In the genomic region with DNA sequence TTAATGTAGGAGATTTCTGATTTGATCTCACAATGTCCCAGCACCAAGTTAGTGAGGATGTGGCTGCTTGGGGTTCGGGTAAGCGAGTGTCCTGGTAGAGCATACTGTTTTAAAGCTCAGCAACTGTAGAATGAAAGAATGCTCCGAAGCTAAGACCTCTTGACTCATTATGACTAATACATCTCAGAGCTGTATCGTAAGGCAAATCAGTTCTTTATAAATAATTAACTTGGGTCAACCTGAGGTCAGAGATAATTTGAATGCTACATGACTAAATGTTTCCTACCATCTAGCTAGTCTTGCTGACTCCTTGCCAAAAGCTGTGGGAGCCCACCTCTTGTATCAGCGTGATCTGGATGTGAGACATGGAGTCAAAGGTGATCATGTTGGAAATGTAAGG, we compare ENCODE assay signal across 10 cellular contexts.
DNase-seq lines count a peak whose midpoint lies in the region; ATAC-seq, FAIRE-seq and TF ChIP-seq lines count a peak whose summit lies in the region.
"Had no signal": no experiment of that assay in that cellular context is flagged by ENCODE, and none has a peak within 500 bp of the region (broad histone marks: within the 10 kb centered on the region; RNA-seq: fewer than 3 reads in every experiment).

No MANE protein-coding gene starts in this region.

- H3K4me1 ChIP-seq in ACC112 (ENCODE audit: control insufficient read depth, insufficient read depth, low read length, unreplicated experiment): peaks cover 21% of the 10 kb centered on the region

- no peaks in the 10 kb centered on the region for H3K27me3 ChIP-seq in ACC112 (ENCODE audit: insufficient read depth, low read length)

- peak overlapping the region; percentile 50 for H3K4me3 ChIP-seq in ACC112 (ENCODE audit: low read depth, low read length)

- peak overlapping the region; percentile 85 for H3K27ac ChIP-seq in ACC112 (ENCODE audit: low read depth, low read length)

- TF ChIP-seq CTCF in endothelial cell (IDR thresholded peaks at IDR 0.05; ENCODE audit: unreplicated experiment): no peak

- no peak overlapping the region for H3K4me3 Mint-ChIP-seq in endothelial cell (ENCODE audit: unreplicated experiment)
- no peak overlapping the region for H3K4me3 Mint-ChIP-seq in T-cell
- H3K4me3 Mint-ChIP-seq: nephron had no signal

- no peaks in the 10 kb centered on the region for H3K36me3 ChIP-seq in ACC112 (ENCODE audit: insufficient read depth, low read length)

- CTCF ChIA-PET in T-cell (lab: Charles Lee): no interaction called here

- H3K36me3 Mint-ChIP-seq in endothelial cell (ENCODE audit: low read depth, unreplicated experiment) (no peaks in the 10 kb centered on the region), T-cell (no peaks in the 10 kb centered on the region)

- no peak overlapping the region for H3K27ac Mint-ChIP-seq in endothelial cell (ENCODE audit: unreplicated experiment)
- H3K27ac Mint-ChIP-seq in T-cell: no peak overlapping the region
- H3K27ac Mint-ChIP-seq: nephron had no signal

- POLR2A ChIA-PET in T-cell (lab: Charles Lee): no interaction called here

- H3K27me3 Mint-ChIP-seq in endothelial cell (ENCODE audit: unreplicated experiment) (no peaks in the 10 kb centered on the region), T-cell (peaks cover 0 to 3% of the 10 kb centered on the region in 2 donors)

- H3K9me3 Mint-ChIP-seq in endothelial cell (ENCODE audit: unreplicated experiment) (no peaks in the 10 kb centered on the region), T-cell (peaks cover 12 to 22% (median 16%) of the 10 kb centered on the region in 3 donors)

- FAIRE-seq in RCC 7860 (lab: Jason Lieb, UNC): peak; percentile 99

- DNase-seq in RCC 7860 (ENCODE audit: low spot score): peak; percentile 100
- DNase-seq in foreskin melanocyte: peak; percentile 30
- DNase-seq in pons (ENCODE audit: low spot score): no peak
- DNase-seq in endothelial cell (ENCODE audit: low spot score): no peak
- DNase-seq in T-cell: no peak
- no peak for DNase-seq in SHP77 (lab: John Stamatoyannopoulos, UW)
- DNase-seq: DND-41 had no signal

- no peaks in the 10 kb centered on the region for H3K79me2 ChIP-seq in ACC112 (ENCODE audit: control insufficient read depth, insufficient read depth, low read length, unreplicated experiment)

- H3K4me1 Mint-ChIP-seq in endothelial cell (ENCODE audit: unreplicated experiment): no peaks in the 10 kb centered on the region
- no peaks in the 10 kb centered on the region for H3K4me1 Mint-ChIP-seq in T-cell
- H3K4me1 Mint-ChIP-seq: nephron had no signal

- ATAC-seq in GM21423 (IDR thresholded peaks at IDR 0.05; ENCODE audit: unreplicated experiment) (peak; percentile 88), T-cell (replicated peaks in 1 of 4) (no peak)

- H2AFZ ChIP-seq in ACC112 (ENCODE audit: low read length, unreplicated experiment): peak overlapping the region; percentile 9

Comparison
In these comparisons a context has a peak if more than half of its experiments do, and no peak if none do; other contexts are left out.
1. DNase-seq: peak in RCC 7860 (single experiment) and foreskin melanocyte (single experiment); none in pons (single experiment), endothelial cell (single experiment), T-cell (0 of 34) and SHP77 (0 of 2).